In genomic region chr7:27242580-27243339, GRCh38 we compare ENCODE assay signal across 9 cellular contexts. TPM values are rescaled to one million over a fixed set of nuclear protein-coding genes. Genes with fewer than 3 reads are reported as not detected.
DNase-seq lines count a peak whose midpoint lies in the region; ATAC-seq, FAIRE-seq and TF ChIP-seq lines count a peak whose summit lies in the region.
"Had no signal": no experiment of that assay in that cellular context is flagged by ENCODE, and none has a peak within 500 bp of the region (broad histone marks: within the 10 kb centered on the region; RNA-seq: fewer than 3 reads in every experiment).

TSS of gene EVX1 (plus strand) at chr7:27242802. CDS start at chr7:27243031, 229 bp downstream.

- no TSS peak for BruUV-seq in A673 (replicated peaks; lab: Mats Ljungman, UMichigan)

- CTCF ChIA-PET in activated B cell treated with CpG ODN at 0.5 μM for 24 hours (lab: Charles Lee) (interaction anchor here (0.8 kb wide), 1 partner anchor 47 kb away, joined by 3 read pairs; no protein-coding TSS in a partner anchor), A673 (lab: Charles Lee) (no interaction called here)

- H3K36me3 ChIP-seq in ACC112 (ENCODE audit: insufficient read depth, low read length) (no peaks in the 10 kb centered on the region), HAP-1 (replicated peaks) (no peaks in the 10 kb centered on the region), A673 (ENCODE audit: insufficient read depth, low read length, poor library complexity, severe bottlenecking) (no peaks in the 10 kb centered on the region), left lung (no peaks in the 10 kb centered on the region), kidney (ENCODE audit: control insufficient read depth in 1 of 2, insufficient read depth in 2 of 2, low read length in 2 of 2) (no peaks in the 10 kb centered on the region)

- H3K4me3 ChIP-seq in ACC112 (ENCODE audit: low read depth, low read length) (peak within 1 kb of the TSS; percentile 43), HAP-1 (peak within 1 kb of the TSS; percentile 31), A673 (ENCODE audit: low read depth, low read length, poor library complexity, severe bottlenecking) (no peak within 1 kb of the TSS), left lung (no peak within 1 kb of the TSS), kidney (ENCODE audit: low read length in 2 of 2) (no peak within 1 kb of the TSS)

- no peaks in the 10 kb centered on the region for H3K4me1 ChIP-seq in ACC112 (ENCODE audit: control insufficient read depth, insufficient read depth, low read length, unreplicated experiment)
- H3K4me1 ChIP-seq in HAP-1 = peaks cover 15% of the 10 kb centered on the region
- H3K4me1 ChIP-seq in A673 (ENCODE audit: insufficient read depth, low read length, poor library complexity, severe bottlenecking) = no peaks in the 10 kb centered on the region
- H3K4me1 ChIP-seq in left lung = peaks cover 8 to 43% of the 10 kb centered on the region in 2 donors
- H3K4me1 ChIP-seq in kidney (ENCODE audit: control insufficient read depth in 1 of 2, insufficient read depth in 1 of 2, low read depth in 1 of 2, low read length in 2 of 2) = peaks cover 0 to 9% of the 10 kb centered on the region in 2 donors

- peaks cover 71% of the 10 kb centered on the region for H3K27me3 Mint-ChIP-seq in activated B cell treated with CpG ODN at 0.5 μM for 24 hours
- H3K27me3 Mint-ChIP-seq in memory B cell = peaks cover 42% of the 10 kb centered on the region

- FAIRE-seq in kidney (lab: Jason Lieb, UNC) = no peak

- H3K4me3 Mint-ChIP-seq in activated B cell treated with CpG ODN at 0.5 μM for 24 hours = no peak within 1 kb of the TSS
- peak within 1 kb of the TSS; percentile 46 for H3K4me3 Mint-ChIP-seq in memory B cell
- H3K4me3 Mint-ChIP-seq: dendritic cell treated with granulocyte-macrophage colony-stimulating factor and Interleukin-4, amounts not matched to agents 40 ng/mL and 50 ng/mL, for 4 days had no signal

- H3K36me3 Mint-ChIP-seq in activated B cell treated with CpG ODN at 0.5 μM for 24 hours (ENCODE audit: low read depth) (no peaks in the 10 kb centered on the region), memory B cell (peaks cover 2% of the 10 kb centered on the region)

- DNase-seq in HAP-1 (ENCODE audit: low spot score in 2 of 2) (peak; percentile 43 to 57), activated B cell treated with CpG ODN at 0.5 μM for 24 hours (no peak), memory B cell (ENCODE audit: low spot score in 2 of 2) (peak in 1 of 2 donors; percentile 31), A673 (ENCODE audit: low spot score) (no peak), left lung (no peak), kidney (no peak), UCSD-AML1 (lab: John Stamatoyannopoulos, UW; ENCODE audit: unreplicated experiment) (no peak)

- H3K9me3 ChIP-seq in HAP-1 (no peaks in the 10 kb centered on the region), A673 (ENCODE audit: low read depth, low read length, poor library complexity, severe bottlenecking) (no peaks in the 10 kb centered on the region), left lung (no peaks in the 10 kb centered on the region), kidney (ENCODE audit: control insufficient read depth in 1 of 2, low read length in 2 of 2) (no peaks in the 10 kb centered on the region)

- TF ChIP-seq CTCF in activated B cell treated with CpG ODN at 0.5 μM for 24 hours (IDR thresholded peaks at IDR 0.05) (no peak), A673 (conservative IDR thresholded peaks at IDR 0.05; ENCODE audit: low read depth, low read length) (no peak), left lung (IDR thresholded peaks at IDR 0.05) (no peak), kidney (IDR thresholded peaks at IDR 0.05; ENCODE audit: borderline replicate concordance, extremely low read depth, insufficient read depth) (no peak)

- H2AFZ ChIP-seq in ACC112 (ENCODE audit: low read length, unreplicated experiment) = no peak within 1 kb of the TSS

- intact Hi-C loops in activated B cell treated with CpG ODN at 0.5 μM for 24 hours (cut with micrococcal nuclease) = no loop called here
- intact Hi-C loops in A673 (cut with micrococcal nuclease; ENCODE audit: unreplicated experiment) = no loop called here
- intact Hi-C loops in left lung (cut with DNase I) = no loop called here
- intact Hi-C loops in kidney (cut with DNase I) = no loop called here

- in situ Hi-C loops in HAP-1 (cut with MboI; ENCODE audit: low sequenced_read_pairs) = no loop called here

- no peaks in the 10 kb centered on the region for H3K79me2 ChIP-seq in ACC112 (ENCODE audit: control insufficient read depth, insufficient read depth, low read length, unreplicated experiment)

- POLR2A ChIA-PET in activated B cell treated with CpG ODN at 0.5 μM for 24 hours (lab: Charles Lee) (no interaction called here), A673 (lab: Charles Lee; ENCODE audit: low non-redundant PET) (no interaction called here)

- H3K27ac Mint-ChIP-seq in activated B cell treated with CpG ODN at 0.5 μM for 24 hours (peak within 1 kb of the TSS; percentile 60), memory B cell (peak within 1 kb of the TSS; percentile 75)
- H3K27ac Mint-ChIP-seq: dendritic cell treated with granulocyte-macrophage colony-stimulating factor and Interleukin-4, amounts not matched to agents 40 ng/mL and 50 ng/mL, for 4 days had no signal

- ATAC-seq in activated B cell treated with CpG ODN at 0.5 μM for 24 hours (ENCODE audit: low read depth) (no peak), memory B cell (ENCODE audit: low read depth) (no peak), left lung (no peak)

- no peaks in the 10 kb centered on the region for H3K9me3 Mint-ChIP-seq in activated B cell treated with CpG ODN at 0.5 μM for 24 hours
- peaks cover 1% of the 10 kb centered on the region for H3K9me3 Mint-ChIP-seq in memory B cell
- H3K9me3 Mint-ChIP-seq: dendritic cell treated with granulocyte-macrophage colony-stimulating factor and Interleukin-4, amounts not matched to agents 40 ng/mL and 50 ng/mL, for 4 days had no signal

- H3K9ac ChIP-seq in kidney (ENCODE audit: low read length in 2 of 2) = no peak within 1 kb of the TSS

- no peak within 1 kb of the TSS for H3K27ac ChIP-seq in ACC112 (ENCODE audit: low read depth, low read length)
- H3K27ac ChIP-seq in A673 (ENCODE audit: low read depth, low read length, poor library complexity, severe bottlenecking) = no peak within 1 kb of the TSS
- no peak within 1 kb of the TSS for H3K27ac ChIP-seq in left lung
- H3K27ac ChIP-seq in kidney (ENCODE audit: low read depth in 2 of 2, low read length in 2 of 2) = no peak within 1 kb of the TSS

- peaks cover 30% of the 10 kb centered on the region for H3K4me1 Mint-ChIP-seq in activated B cell treated with CpG ODN at 0.5 μM for 24 hours
- H3K4me1 Mint-ChIP-seq in memory B cell = peaks cover 13% of the 10 kb centered on the region

- H3K27me3 ChIP-seq in ACC112 (ENCODE audit: insufficient read depth, low read length) (peaks cover 99% of the 10 kb centered on the region), HAP-1 (ENCODE audit: low read depth) (no peaks in the 10 kb centered on the region; the same call in 1 of the 2 replicates), A673 (replicated peaks; ENCODE audit: insufficient read depth, low read depth, low read length, poor library complexity) (peaks cover 100% of the 10 kb centered on the region), left lung (peaks cover 100% of the 10 kb centered on the region in 2 donors)

RNA-seq across cellular contexts. Expression of gene EVX1, which starts in this region (rescaled TPM):
- total RNA-seq in activated B cell treated with CpG ODN at 0.5 μM for 24 hours = not detected in 2 replicates
- not detected in 2 replicates for total RNA-seq in A673 (2021)
- not detected for total RNA-seq in left lung
- not detected for total RNA-seq in kidney
- polyA plus RNA-seq in kidney (ENCODE audit: insufficient read depth, low read depth, low replicate concordance) = 0.62 TPM

Comparison
In these comparisons a context has a peak if more than half of its experiments do, and no peak if none do; other contexts are left out.
1. H3K4me3 ChIP-seq: peak in ACC112 (single experiment) and HAP-1 (single experiment); none in A673 (single experiment), left lung (0 of 2) and kidney (0 of 2).
2. DNase-seq: peak in HAP-1 (2 of 2); none in activated B cell treated with CpG ODN at 0.5 μM for 24 hours (single experiment), A673 (single experiment), left lung (0 of 2), kidney (single experiment) and UCSD-AML1 (single experiment).